21 cellular contexts compared by ENCODE assay signal in the genomic region with DNA sequence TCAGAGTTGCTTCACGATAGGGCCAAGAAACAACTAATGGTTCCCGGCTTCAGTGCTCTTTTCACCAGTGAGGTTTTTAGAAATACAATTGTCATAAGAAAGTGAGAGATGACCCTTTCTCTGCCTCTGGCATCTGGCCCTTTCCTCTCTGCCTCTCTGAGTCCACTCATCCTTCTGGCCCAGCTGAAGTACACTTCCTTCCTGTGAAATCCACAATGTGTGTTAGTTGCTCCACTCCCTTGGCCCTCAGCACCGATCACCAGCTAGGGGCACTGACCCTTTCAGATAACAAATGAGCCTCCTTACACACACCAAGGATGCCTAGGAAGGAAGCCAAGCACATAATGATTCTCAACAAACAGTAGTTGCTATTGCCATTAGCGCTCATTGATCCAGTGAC. TPM values are rescaled to one million over a fixed set of nuclear protein-coding genes. Genes with fewer than 3 reads are reported as not detected.
"Had no signal": no experiment of that assay in that cellular context is flagged by ENCODE, and none has a peak within 500 bp of the region (broad histone marks: within the 10 kb centered on the region; RNA-seq: fewer than 3 reads in every experiment).

No MANE protein-coding gene starts in this region.

- DNase-seq: activated CD4-positive, CD25-positive, alpha-beta regulatory T cell treated with anti-CD3 and anti-CD28 coated beads, Interleukin-2, amount 50 U/mL, for 72 hours; activated T-cell treated with anti-CD3 and anti-CD28 coated beads, Interleukin-2, amount 50 U/mL, for 1 hour; effector CD4-positive, alpha-beta T cell; gastrocnemius medialis; heart left ventricle; mammary epithelial cell; naive thymus-derived CD4-positive, alpha-beta T cell; nucleus accumbens; right cardiac atrium; stimulated activated CD4-positive, alpha-beta T cell treated with anti-CD3 and anti-CD28 coated beads, Interleukin-4, amount 100 ng/mL, for 4 hours; stimulated activated CD8-positive, alpha-beta memory T cell treated with anti-CD3 and anti-CD28 coated beads, Interleukin-4, amount 100 ng/mL, for 48 hours; stimulated activated naive CD4-positive, alpha-beta T cell treated with Interleukin-2 at 50 U/mL for 16 hours; substantia nigra had no signal

- H3K27ac Mint-ChIP-seq: activated naive CD4-positive, alpha-beta T cell treated with anti-CD3 and anti-CD28 coated beads, Interleukin-2, amount 50 U/mL, for 24 hours; naive thymus-derived CD4-positive, alpha-beta T cell had no signal

- H3K27ac ChIP-seq: adrenal gland, esophagus muscularis mucosa, gastrocnemius medialis, heart left ventricle, SK-N-MC, tibial nerve had no signal

- H3K36me3 ChIP-seq: adrenal gland, esophagus muscularis mucosa, gastrocnemius medialis, heart left ventricle, tibial nerve had no signal

- H3K4me3 ChIP-seq: adrenal gland, esophagus muscularis mucosa, gastrocnemius medialis, heart left ventricle, SK-N-MC, smooth muscle cell, tibial nerve had no signal

- H3K9me3 ChIP-seq: adrenal gland, gastrocnemius medialis had no signal

- H3K36me3 Mint-ChIP-seq: activated naive CD4-positive, alpha-beta T cell treated with anti-CD3 and anti-CD28 coated beads, Interleukin-2, amount 50 U/mL, for 24 hours; naive thymus-derived CD4-positive, alpha-beta T cell had no signal

- H3K4me3 Mint-ChIP-seq: activated naive CD4-positive, alpha-beta T cell treated with anti-CD3 and anti-CD28 coated beads, Interleukin-2, amount 50 U/mL, for 24 hours; naive thymus-derived CD4-positive, alpha-beta T cell had no signal

- H3K4me2 ChIP-seq: smooth muscle cell had no signal

- H3K27me3 ChIP-seq: adrenal gland, esophagus muscularis mucosa, gastrocnemius medialis, heart left ventricle, tibial nerve had no signal

- H3K4me1 Mint-ChIP-seq: activated naive CD4-positive, alpha-beta T cell treated with anti-CD3 and anti-CD28 coated beads, Interleukin-2, amount 50 U/mL, for 24 hours; naive thymus-derived CD4-positive, alpha-beta T cell had no signal

- H3K4me1 ChIP-seq: adrenal gland, tibial nerve had no signal

RNA-seq across cellular contexts. Expression of a gene that starts 3.0 kb away (rescaled TPM):
- total RNA-seq: adrenal gland; esophagus muscularis mucosa; mammary epithelial cell; mononuclear cell; naive thymus-derived CD4-positive, alpha-beta T cell; posterior vena cava; smooth muscle cell had no signal
- polyA plus RNA-seq: adrenal gland; mammary epithelial cell; naive thymus-derived CD4-positive, alpha-beta T cell; smooth muscle cell had no signal

RNA-seq across cellular contexts. Expression of a gene that starts 38.8 kb away (rescaled TPM):
- polyA plus RNA-seq: naive thymus-derived CD4-positive, alpha-beta T cell had no signal
